12 cellular contexts compared by ENCODE assay signal in the genomic region with DNA sequence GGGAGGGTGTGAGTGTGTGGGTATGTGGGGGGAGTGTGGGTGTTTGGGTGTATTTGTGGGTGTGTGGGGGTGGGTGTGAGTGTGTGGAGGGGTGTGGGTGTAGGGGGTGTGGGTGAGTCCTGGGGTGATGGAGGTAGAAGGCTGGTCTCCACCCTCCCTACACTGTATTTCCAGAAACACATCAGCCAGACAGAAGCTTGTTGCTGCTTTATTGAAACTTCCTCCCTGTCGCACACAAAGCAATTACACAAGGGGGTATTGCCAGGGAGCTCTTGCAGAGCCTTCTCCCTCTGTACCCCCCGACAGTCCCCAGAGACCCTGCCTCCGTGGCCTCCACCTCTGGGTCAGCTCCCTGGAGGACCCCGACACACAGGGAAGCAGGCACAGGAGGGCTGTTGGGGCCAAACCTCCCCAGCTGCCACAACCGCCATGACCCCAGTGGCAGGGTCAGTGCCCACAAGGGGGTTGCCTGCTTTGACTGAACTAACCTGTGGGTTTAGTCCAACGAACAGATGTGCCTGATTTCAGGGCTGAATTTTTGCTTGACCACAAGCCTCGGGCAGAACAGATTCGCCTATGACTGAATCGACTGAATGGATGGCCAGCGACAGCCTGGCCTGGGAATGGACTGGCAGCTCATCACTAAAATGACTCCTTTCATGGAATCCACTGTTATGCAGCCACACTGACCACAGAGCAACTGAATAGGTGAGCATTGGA. TPM values are rescaled to one million over a fixed set of nuclear protein-coding genes. Genes with fewer than 3 reads are reported as not detected.
DNase-seq lines count a peak whose midpoint lies in the region; ATAC-seq and TF ChIP-seq lines count a peak whose summit lies in the region.
"Had no signal": no experiment of that assay in that cellular context is flagged by ENCODE, and none has a peak within 500 bp of the region (broad histone marks: within the 10 kb centered on the region; RNA-seq: fewer than 3 reads in every experiment).

No MANE protein-coding gene starts in this region.

- H3K4me1 ChIP-seq in OCI-LY7 (ENCODE audit: insufficient read depth, low read length, poor library complexity, severe bottlenecking): peaks cover 37% of the 10 kb centered on the region
- peaks cover 12% of the 10 kb centered on the region for H3K4me1 ChIP-seq in ectodermal cell (ENCODE audit: control insufficient read depth, insufficient read depth, low read length)
- no peaks in the 10 kb centered on the region for H3K4me1 ChIP-seq in upper lobe of right lung
- H3K4me1 ChIP-seq: parathyroid adenoma, stomach had no signal

- BruUV-seq in OCI-LY7 (replicated peaks; lab: Mats Ljungman, UMichigan): no TSS peak

- peaks cover 21% of the 10 kb centered on the region for H3K4me1 Mint-ChIP-seq in activated T-cell treated with anti-CD3 and anti-CD28 coated beads, Interleukin-2, amount 50 U/mL, for 72 hours (ENCODE audit: low read depth)

- H3K9me3 ChIP-seq in OCI-LY7 (ENCODE audit: low read length): no peaks in the 10 kb centered on the region
- no peaks in the 10 kb centered on the region for H3K9me3 ChIP-seq in ectodermal cell (ENCODE audit: control insufficient read depth, low read length)
- no peaks in the 10 kb centered on the region for H3K9me3 ChIP-seq in upper lobe of right lung
- H3K9me3 ChIP-seq: stomach had no signal

- peak overlapping the region; percentile 61 for H3K27ac Mint-ChIP-seq in activated T-cell treated with anti-CD3 and anti-CD28 coated beads, Interleukin-2, amount 50 U/mL, for 72 hours

- 68 to 69% methylated on average over 10 of the region's 10 CpGs for WGBS in ectodermal cell, 2 experiments

- TF ChIP-seq CTCF in OCI-LY7 (conservative IDR thresholded peaks at IDR 0.05; ENCODE audit: low read length): no peak
- no peak for TF ChIP-seq CTCF in upper lobe of right lung (IDR thresholded peaks at IDR 0.05)

- H3K27me3 ChIP-seq in ectodermal cell (ENCODE audit: control insufficient read depth, insufficient read depth, low read length, poor library complexity, severe bottlenecking) (no peaks in the 10 kb centered on the region), upper lobe of right lung (no peaks in the 10 kb centered on the region)
- H3K27me3 ChIP-seq: stomach had no signal

- peak; percentile 14 to 22 for ATAC-seq in activated T-cell treated with anti-CD3 and anti-CD28 coated beads, Interleukin-2, amount 50 U/mL, for 72 hours (replicated peaks in 1 of 2)
- ATAC-seq in upper lobe of right lung: peak; percentile 31

- H3K4me3 ChIP-seq in OCI-LY7 (ENCODE audit: low read depth, low read length, poor library complexity, severe bottlenecking) (no peak overlapping the region), ectodermal cell (ENCODE audit: insufficient read depth, low read depth, low read length) (no peak overlapping the region), upper lobe of right lung (no peak overlapping the region)
- H3K4me3 ChIP-seq: stomach had no signal

- H3K36me3 Mint-ChIP-seq in activated T-cell treated with anti-CD3 and anti-CD28 coated beads, Interleukin-2, amount 50 U/mL, for 72 hours (ENCODE audit: insufficient read depth in 2 of 2): peaks cover 4 to 30% of the 10 kb centered on the region in 2 donors

- H3K4me3 Mint-ChIP-seq in activated T-cell treated with anti-CD3 and anti-CD28 coated beads, Interleukin-2, amount 50 U/mL, for 72 hours: no peak overlapping the region

- intact Hi-C loops in OCI-LY7 (cut with micrococcal nuclease; ENCODE audit: unreplicated experiment): no loop called here
- intact Hi-C loops in upper lobe of right lung (cut with DNase I): no loop called here

- no peak overlapping the region for H3K4me2 ChIP-seq in OCI-LY7 (ENCODE audit: low read length)

- no peaks in the 10 kb centered on the region for H4K20me1 ChIP-seq in OCI-LY7 (ENCODE audit: insufficient read depth, low read length)

- peaks cover 13% of the 10 kb centered on the region; the same call in 1 of the 2 replicates for H3K36me3 ChIP-seq in OCI-LY7 (ENCODE audit: insufficient read depth, low read length)
- no peaks in the 10 kb centered on the region for H3K36me3 ChIP-seq in ectodermal cell (ENCODE audit: control insufficient read depth, insufficient read depth, low read length)
- H3K36me3 ChIP-seq in upper lobe of right lung: peaks cover 38% of the 10 kb centered on the region

- no peak for DNase-seq in activated T-cell treated with anti-CD3 and anti-CD28 coated beads, Interleukin-2, amount 50 U/mL, for 72 hours
- DNase-seq in activated T-cell treated with anti-CD3 and anti-CD28 coated beads for 4 hours (no peak), OCI-LY7 (ENCODE audit: low spot score) (no peak), upper lobe of right lung (no peak), NCI-H2107 (lab: John Stamatoyannopoulos, UW) (no peak), NCI-H748 treated with DMSO at 0.1 percent for 48 hours (lab: John Stamatoyannopoulos, UW) (no peak), NCI-H1694 treated with DMSO at 0.1 percent for 48 hours (lab: John Stamatoyannopoulos, UW) (no peak)
- DNase-seq: NCI-H2081 treated with DMSO at 0.1 percent for 48 hours, stomach had no signal

- CTCF ChIA-PET in OCI-LY7 (lab: Charles Lee; ENCODE audit: unreplicated experiment): interaction anchor here (1.0 kb wide), 1 partner anchor 11 kb away, joined by 3 read pairs; no protein-coding TSS in a partner anchor

- no peak overlapping the region for H2AFZ ChIP-seq in OCI-LY7 (ENCODE audit: low read length)
- H2AFZ ChIP-seq: parathyroid adenoma had no signal

- no peaks in the 10 kb centered on the region for H3K9me3 Mint-ChIP-seq in activated T-cell treated with anti-CD3 and anti-CD28 coated beads, Interleukin-2, amount 50 U/mL, for 72 hours

- H3K27ac ChIP-seq in OCI-LY7 (ENCODE audit: low read depth, low read length, poor library complexity, severe bottlenecking) (peak overlapping the region; percentile 18), ectodermal cell (ENCODE audit: insufficient read depth, low read depth, low read length, poor library complexity, severe bottlenecking) (peak overlapping the region; percentile 31), upper lobe of right lung (no peak overlapping the region)
- H3K27ac ChIP-seq: parathyroid adenoma, stomach had no signal

- H3K27me3 Mint-ChIP-seq in activated T-cell treated with anti-CD3 and anti-CD28 coated beads, Interleukin-2, amount 50 U/mL, for 72 hours (ENCODE audit: low read depth): no peaks in the 10 kb centered on the region

- no peaks in the 10 kb centered on the region for H3K79me2 ChIP-seq in OCI-LY7 (ENCODE audit: insufficient read depth, low read depth, low read length)
- H3K79me2 ChIP-seq: parathyroid adenoma had no signal

- POLR2A ChIA-PET in OCI-LY7 (lab: Charles Lee): interaction anchor here (1.5 kb wide), 1 partner anchor 29 kb away, joined by 4 read pairs; no protein-coding TSS in a partner anchor

- H3K9me2 ChIP-seq in OCI-LY7 (ENCODE audit: insufficient read depth, low read length): no peaks in the 10 kb centered on the region

RNA-seq across cellular contexts. Expression of gene MATN1, which starts 9.1 kb away (rescaled TPM):
- total RNA-seq in activated T-cell treated with anti-CD3 and anti-CD28 coated beads, Interleukin-2, amount 50 U/mL, for 72 hours: 1 to 10 TPM; 1.0 to 1.2 TPM
- total RNA-seq in OCI-LY7 (2014; rRNA removed; shearing (Covaris generic)): 0.18 and 0.28 TPM in 2 replicates
- total RNA-seq in OCI-LY7 (2022): 0.42 TPM in 1 of 2 replicates, not detected in the other
- polyA plus RNA-seq in ectodermal cell (2013, experiment 1 of 4): not detected
- polyA plus RNA-seq in ectodermal cell (2013, experiment 2 of 4): 0.05 TPM
- polyA plus RNA-seq in ectodermal cell (2013, experiment 3 of 4): 0.32 TPM
- polyA plus RNA-seq in ectodermal cell (2013, experiment 4 of 4): not detected
- total RNA-seq in upper lobe of right lung: not detected
- total RNA-seq: fibroblast of villous mesenchyme had no signal
- polyA plus RNA-seq: stomach had no signal

RNA-seq across cellular contexts. Expression of gene LAPTM5, which starts 25.1 kb away (rescaled TPM):
- total RNA-seq in activated T-cell treated with anti-CD3 and anti-CD28 coated beads, Interleukin-2, amount 50 U/mL, for 72 hours: 100 to 1,000 TPM; 220 to 281 TPM
- total RNA-seq in OCI-LY7 (2014; rRNA removed; shearing (Covaris generic)): 91.2 and 113 TPM in 2 replicates
- total RNA-seq in OCI-LY7 (2022) (137 and 163 TPM in 2 replicates), upper lobe of right lung (424 TPM)
- polyA plus RNA-seq in ectodermal cell (2013, experiment 1 of 4): not detected
- 0.25 TPM for polyA plus RNA-seq in ectodermal cell (2013, experiment 2 of 4)
- polyA plus RNA-seq in ectodermal cell (2013, experiment 3 of 4): 0.11 TPM
- polyA plus RNA-seq in ectodermal cell (2013, experiment 4 of 4): 0.24 TPM
- total RNA-seq: fibroblast of villous mesenchyme had no signal
